1 cellular context compared by ENCODE assay signal in the genomic region with DNA sequence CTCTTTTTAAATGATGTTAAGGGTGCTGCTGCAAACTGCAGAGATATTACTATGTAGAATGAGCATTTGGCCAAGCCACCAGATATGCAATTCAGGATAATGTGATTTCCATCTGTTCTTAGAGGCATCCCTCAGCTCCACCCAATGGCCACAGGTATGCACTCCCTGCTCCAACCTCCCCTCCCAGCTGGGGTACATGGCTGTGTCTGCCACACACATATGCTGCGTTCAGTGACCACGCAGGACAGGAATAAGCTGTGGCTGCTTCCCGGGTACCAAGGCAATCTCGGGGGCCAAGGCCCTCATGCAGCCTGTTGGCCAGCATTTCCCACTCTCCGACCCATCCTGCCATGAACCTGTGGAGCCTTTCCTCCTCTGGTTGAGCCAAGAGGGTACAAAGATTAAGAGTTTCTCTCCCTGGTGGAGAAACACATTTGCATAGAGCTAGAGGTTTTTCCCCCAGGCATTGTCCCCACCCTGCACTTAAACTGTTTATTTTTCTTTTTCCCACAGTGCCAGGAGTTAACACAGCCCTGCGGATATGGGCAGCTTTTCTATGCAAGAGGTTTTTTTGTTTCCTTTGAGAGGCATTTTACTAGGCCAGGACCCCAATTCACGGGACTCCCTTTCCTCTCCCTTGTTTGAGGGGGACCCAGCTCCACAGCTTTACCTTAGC.
TF ChIP-seq lines count a peak whose summit lies in the region.

No MANE protein-coding gene starts in this region.

TF ChIP-seq in GM12878, 131 proteins besides CTCF, POLR2A, EP300 and RAD21 (continued from another document):
- TF ChIP-seq, protein P1, sequence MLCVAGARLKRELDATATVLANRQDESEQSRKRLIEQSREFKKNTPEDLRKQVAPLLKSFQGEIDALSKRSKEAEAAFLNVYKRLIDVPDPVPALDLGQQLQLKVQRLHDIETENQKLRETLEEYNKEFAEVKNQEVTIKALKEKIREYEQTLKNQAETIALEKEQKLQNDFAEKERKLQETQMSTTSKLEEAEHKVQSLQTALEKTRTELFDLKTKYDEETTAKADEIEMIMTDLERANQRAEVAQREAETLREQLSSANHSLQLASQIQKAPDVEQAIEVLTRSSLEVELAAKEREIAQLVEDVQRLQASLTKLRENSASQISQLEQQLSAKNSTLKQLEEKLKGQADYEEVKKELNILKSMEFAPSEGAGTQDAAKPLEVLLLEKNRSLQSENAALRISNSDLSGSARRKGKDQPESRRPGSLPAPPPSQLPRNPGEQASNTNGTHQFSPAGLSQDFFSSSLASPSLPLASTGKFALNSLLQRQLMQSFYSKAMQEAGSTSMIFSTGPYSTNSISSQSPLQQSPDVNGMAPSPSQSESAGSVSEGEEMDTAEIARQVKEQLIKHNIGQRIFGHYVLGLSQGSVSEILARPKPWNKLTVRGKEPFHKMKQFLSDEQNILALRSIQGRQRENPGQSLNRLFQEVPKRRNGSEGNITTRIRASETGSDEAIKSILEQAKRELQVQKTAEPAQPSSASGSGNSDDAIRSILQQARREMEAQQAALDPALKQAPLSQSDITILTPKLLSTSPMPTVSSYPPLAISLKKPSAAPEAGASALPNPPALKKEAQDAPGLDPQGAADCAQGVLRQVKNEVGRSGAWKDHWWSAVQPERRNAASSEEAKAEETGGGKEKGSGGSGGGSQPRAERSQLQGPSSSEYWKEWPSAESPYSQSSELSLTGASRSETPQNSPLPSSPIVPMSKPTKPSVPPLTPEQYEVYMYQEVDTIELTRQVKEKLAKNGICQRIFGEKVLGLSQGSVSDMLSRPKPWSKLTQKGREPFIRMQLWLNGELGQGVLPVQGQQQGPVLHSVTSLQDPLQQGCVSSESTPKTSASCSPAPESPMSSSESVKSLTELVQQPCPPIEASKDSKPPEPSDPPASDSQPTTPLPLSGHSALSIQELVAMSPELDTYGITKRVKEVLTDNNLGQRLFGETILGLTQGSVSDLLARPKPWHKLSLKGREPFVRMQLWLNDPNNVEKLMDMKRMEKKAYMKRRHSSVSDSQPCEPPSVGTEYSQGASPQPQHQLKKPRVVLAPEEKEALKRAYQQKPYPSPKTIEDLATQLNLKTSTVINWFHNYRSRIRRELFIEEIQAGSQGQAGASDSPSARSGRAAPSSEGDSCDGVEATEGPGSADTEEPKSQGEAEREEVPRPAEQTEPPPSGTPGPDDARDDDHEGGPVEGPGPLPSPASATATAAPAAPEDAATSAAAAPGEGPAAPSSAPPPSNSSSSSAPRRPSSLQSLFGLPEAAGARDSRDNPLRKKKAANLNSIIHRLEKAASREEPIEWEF (IDR thresholded peaks at IDR 0.05; ENCODE audit: insufficient replicate concordance, low read depth, low read length) = no peak
- TF ChIP-seq SUZ12 (IDR thresholded peaks at IDR 0.05; ENCODE audit: unreplicated experiment) (no peak), JUND (IDR thresholded peaks at IDR 0.05; ENCODE audit: low read depth, low read length) (no peak), EED (IDR thresholded peaks at IDR 0.05; ENCODE audit: low read depth) (no peak), CHD4 (IDR thresholded peaks at IDR 0.05) (no peak), POLR2AphosphoS5 (IDR thresholded peaks at IDR 0.05; ENCODE audit: low read length) (no peak), PAX8 (IDR thresholded peaks at IDR 0.05) (no peak), RBBP5 (conservative IDR thresholded peaks at IDR 0.05) (no peak), CREB1 (IDR thresholded peaks at IDR 0.05; ENCODE audit: low read depth) (no peak)
